ENCODE assay signal across 1 cellular context in the genomic region with DNA sequence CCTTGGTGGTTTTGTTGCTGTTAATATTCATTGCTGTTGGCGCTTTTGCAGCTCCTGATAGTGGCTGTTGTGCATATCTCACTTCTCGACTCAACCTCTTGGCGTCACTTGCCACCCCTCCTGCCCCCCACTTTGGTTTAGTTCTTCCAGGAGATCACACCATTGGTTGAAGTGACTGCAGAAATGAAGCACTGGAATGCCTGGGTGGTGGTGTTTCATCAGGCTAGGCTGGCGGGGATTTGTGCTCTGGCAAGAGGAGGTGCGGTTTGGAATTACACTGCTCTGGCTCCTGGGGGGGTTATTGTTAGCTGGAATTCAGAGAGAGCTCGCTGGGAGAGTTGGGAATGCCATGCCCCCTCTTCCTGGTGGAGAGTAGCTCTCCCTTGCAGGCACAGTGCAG.
TF ChIP-seq lines count a peak whose summit lies in the region.

No MANE protein-coding gene starts in this region.

TF ChIP-seq in WTC11, 78 proteins besides CTCF, POLR2A, EP300 and RAD21 (continued from another document):
- TF ChIP-seq ZBTB21 (CRISPR knock-in tag; IDR thresholded peaks at IDR 0.05; ENCODE audit: borderline replicate concordance) = no peak
- TF ChIP-seq, protein P1, sequence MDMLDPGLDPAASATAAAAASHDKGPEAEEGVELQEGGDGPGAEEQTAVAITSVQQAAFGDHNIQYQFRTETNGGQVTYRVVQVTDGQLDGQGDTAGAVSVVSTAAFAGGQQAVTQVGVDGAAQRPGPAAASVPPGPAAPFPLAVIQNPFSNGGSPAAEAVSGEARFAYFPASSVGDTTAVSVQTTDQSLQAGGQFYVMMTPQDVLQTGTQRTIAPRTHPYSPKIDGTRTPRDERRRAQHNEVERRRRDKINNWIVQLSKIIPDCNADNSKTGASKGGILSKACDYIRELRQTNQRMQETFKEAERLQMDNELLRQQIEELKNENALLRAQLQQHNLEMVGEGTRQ (CRISPR knock-in tag; IDR thresholded peaks at IDR 0.05) = no peak
